Comparison of ENCODE assay signal across 8 cellular contexts in the genomic region with DNA sequence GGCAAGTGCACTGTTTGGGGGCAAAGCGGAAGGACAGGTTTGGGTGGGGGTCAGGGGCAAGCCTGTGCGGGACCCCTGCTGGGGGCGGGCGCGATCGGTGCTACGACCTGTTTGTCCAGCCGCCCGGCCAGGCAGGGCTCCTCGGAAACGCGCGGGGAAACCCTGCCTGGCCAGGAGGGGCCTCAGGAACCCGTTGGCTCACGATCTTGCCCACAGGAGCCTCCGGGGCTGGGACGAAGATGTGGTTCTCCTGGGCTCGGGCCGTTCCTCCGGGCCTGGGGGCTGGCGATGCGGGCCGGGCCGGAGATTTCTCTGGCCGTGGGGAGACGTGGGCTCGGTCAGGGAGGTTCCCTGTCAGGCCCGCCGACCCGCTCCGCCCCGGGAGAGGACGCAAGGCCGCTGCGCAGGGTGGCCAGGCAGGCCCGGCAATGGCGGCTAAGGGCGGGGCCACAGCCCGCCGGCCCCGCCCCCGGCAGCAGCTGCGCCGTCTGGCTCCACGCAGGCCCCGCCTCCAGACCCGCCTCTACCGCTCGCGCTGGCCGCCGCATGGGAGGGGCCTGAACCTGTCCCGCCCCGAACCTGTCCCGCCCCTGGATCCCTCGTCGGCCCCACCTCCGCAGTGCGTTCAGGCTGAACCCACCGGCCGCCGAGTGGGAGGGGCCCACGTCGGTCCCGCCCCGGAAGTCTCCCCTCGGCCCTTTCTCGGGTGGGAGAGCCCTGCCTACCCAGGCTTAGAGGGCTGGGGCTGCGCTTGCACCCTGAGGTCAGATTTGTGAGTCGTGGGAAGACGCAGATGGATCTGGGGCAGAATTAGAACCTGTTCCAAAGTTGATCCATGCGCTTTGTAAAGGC. TPM values are rescaled to one million over a fixed set of nuclear protein-coding genes. Genes with fewer than 3 reads are reported as not detected.
A peak's percentile ranks its signal among the peaks of the same experiment; 100 is the strongest.
DNase-seq lines count a peak whose midpoint lies in the region; ATAC-seq, FAIRE-seq and TF ChIP-seq lines count a peak whose summit lies in the region.

A gene with protein sequence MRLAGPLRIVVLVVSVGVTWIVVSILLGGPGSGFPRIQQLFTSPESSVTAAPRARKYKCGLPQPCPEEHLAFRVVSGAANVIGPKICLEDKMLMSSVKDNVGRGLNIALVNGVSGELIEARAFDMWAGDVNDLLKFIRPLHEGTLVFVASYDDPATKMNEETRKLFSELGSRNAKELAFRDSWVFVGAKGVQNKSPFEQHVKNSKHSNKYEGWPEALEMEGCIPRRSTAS (minus strand): TSS at position 430 of the 852 bp plus-strand sequence. CDS start 460 bp downstream, outside the sequence.

- H3K36me3 ChIP-seq in breast epithelium (no peaks in the 10 kb centered on the region), small intestine (ENCODE audit: control insufficient read depth in 2 of 2, insufficient read depth in 2 of 2, low read length in 2 of 2) (no peaks in the 10 kb centered on the region)

- no peak for FAIRE-seq in small intestine (lab: Jason Lieb, UNC)

- CTCF ChIA-PET in AG04449 (lab: Yijun Ruan, JAX), result interaction anchor here (1.6 to 2.9 kb wide), 3 partner anchors 11 to 16 kb away, joined by 5 to 20 read pairs (median 9); no protein-coding TSS in a partner anchor

- ATAC-seq in GM18870 (IDR thresholded peaks at IDR 0.05; ENCODE audit: unreplicated experiment) (peak; percentile 69), HG03103 (IDR thresholded peaks at IDR 0.05; ENCODE audit: low read depth, unreplicated experiment) (peak; percentile 95)

- H3K4me1 ChIP-seq in breast epithelium (no peaks in the 10 kb centered on the region), small intestine (ENCODE audit: control insufficient read depth in 2 of 2, insufficient read depth in 1 of 2, low read depth in 1 of 2, low read length in 1 of 2) (no peaks in the 10 kb centered on the region)

- TF ChIP-seq CTCF in AG04449 (IDR thresholded peaks at IDR 0.05; ENCODE audit: insufficient read depth, low read length, missing control alignments) (no peak), VCaP (conservative IDR thresholded peaks at IDR 0.05) (no peak), breast epithelium (IDR thresholded peaks at IDR 0.05) (no peak)

- POLR2A ChIA-PET in AG04449 (lab: Yijun Ruan, JAX), result interaction anchor here (0.6 to 2.1 kb wide), 5 partner anchors 9 to 776 kb away, joined by 3 to 7 read pairs (median 4); a partner anchor contains a TSS

- no peaks in the 10 kb centered on the region for H3K9me3 ChIP-seq in breast epithelium
- no peaks in the 10 kb centered on the region for H3K9me3 ChIP-seq in small intestine (ENCODE audit: control insufficient read depth, low read depth)

- 1 to 40% (median 3%) methylated on average over 26 to 72 of the region's 72 CpGs for WGBS in small intestine, 3 donors

- H3K27me3 ChIP-seq in breast epithelium (peaks cover 0 to 20% of the 10 kb centered on the region in 2 donors), small intestine (ENCODE audit: control insufficient read depth in 2 of 2, insufficient read depth in 2 of 2, low read length in 2 of 2) (no peaks in the 10 kb centered on the region)

- H3K4me3 ChIP-seq in AG04449 (ENCODE audit: low read depth, low read length) (peak within 1 kb of the TSS; percentile 66), breast epithelium (peak within 1 kb of the TSS; percentile 66 to 88 (median 66)), small intestine (ENCODE audit: low read depth in 1 of 2, low read length in 2 of 2) (peak within 1 kb of the TSS; percentile 63 to 78)

- peak; percentile 71 for TF ChIP-seq POLR2A in breast epithelium (IDR thresholded peaks at IDR 0.05)

- DNase-seq in AG04449 (ENCODE audit: low read depth, low spot score) (no peak), NCI-H2196 (lab: John Stamatoyannopoulos, UW; ENCODE audit: unreplicated experiment) (peak; percentile 84), breast epithelium (ENCODE audit: low spot score in 2 of 2) (peak; percentile 92 to 94), iPS-NIHi7 (ENCODE audit: extremely low spot score) (peak; percentile 72), small intestine (peak; percentile 87)

- H3K27ac ChIP-seq in VCaP, result peak within 1 kb of the TSS; percentile 86
- peak within 1 kb of the TSS; percentile 82 to 90 for H3K27ac ChIP-seq in breast epithelium
- peak within 1 kb of the TSS; percentile 87 to 98 for H3K27ac ChIP-seq in small intestine (ENCODE audit: low read depth in 1 of 2, low read length in 1 of 2)

- intact Hi-C loops in breast epithelium (cut with DNase I; ENCODE audit: low total_unique reads), result loop anchor here (2.0 kb wide), 1 partner anchor 23 kb away; no protein-coding TSS in a partner anchor

RNA-seq across cellular contexts. Expression of the gene that starts here (rescaled TPM):
- total RNA-seq in breast epithelium, result 10 to 100 TPM; 38.8 to 42.6 (median 41.3) TPM
- polyA plus RNA-seq in small intestine, result 100 to 1,000 TPM in 2 of 3 donors, 10 to 100 TPM in 1; 61.4 to 123 (median 119) TPM
